In the genomic region with DNA sequence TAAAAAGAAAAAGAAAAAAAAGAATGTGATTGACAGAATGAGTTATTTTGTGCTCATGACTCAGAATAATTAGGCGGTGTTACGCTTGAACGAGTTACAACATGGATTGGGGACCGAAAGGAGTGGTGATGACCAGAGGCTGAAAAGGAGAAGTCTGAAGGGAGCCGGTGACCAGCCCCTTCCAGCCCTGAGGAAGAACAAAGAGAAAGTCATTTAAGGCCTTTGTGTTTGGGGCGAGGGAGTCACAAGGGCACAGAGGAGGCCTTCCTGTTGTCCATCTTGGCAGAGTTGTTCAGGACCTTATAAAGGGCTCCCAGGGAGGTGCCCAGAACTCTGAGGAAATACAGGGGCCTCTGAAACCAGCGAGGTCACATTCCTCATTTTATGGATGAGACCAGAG, we compare ENCODE assay signal across 14 cellular contexts.
DNase-seq lines count a peak whose midpoint lies in the region; ATAC-seq lines count a peak whose summit lies in the region.
"Had no signal": no experiment of that assay in that cellular context is flagged by ENCODE, and none has a peak within 500 bp of the region (broad histone marks: within the 10 kb centered on the region; RNA-seq: fewer than 3 reads in every experiment).

No MANE protein-coding gene starts in this region.

- DNase-seq in M059J (ENCODE audit: low read depth) (peak; percentile 98), SKM-1 (lab: John Stamatoyannopoulos, UW; ENCODE audit: unreplicated experiment) (peak; percentile 41), glomerular visceral epithelial cell (ENCODE audit: extremely low spot score) (peak; percentile 76), retina (peak; percentile 32), DMS153 treated with DMSO at 0.1 percent for 48 hours (lab: John Stamatoyannopoulos, UW; ENCODE audit: unreplicated experiment) (no peak)
- DNase-seq: cortex of kidney, DND-41, GM23248, NCI-H1105, NCI-H2171 treated with DMSO at 0.1 percent for 48 hours, nucleus accumbens had no signal

- ATAC-seq in GM18517 (IDR thresholded peaks at IDR 0.05; ENCODE audit: unreplicated experiment) (no peak), GM18498 (IDR thresholded peaks at IDR 0.05; ENCODE audit: unreplicated experiment) (no peak), HG02610 (IDR thresholded peaks at IDR 0.05; ENCODE audit: unreplicated experiment) (no peak)
